8 cellular contexts compared by ENCODE assay signal in genomic region chr11:7673724-7674434, GRCh38. TPM values are rescaled to one million over a fixed set of nuclear protein-coding genes. Genes with fewer than 3 reads are reported as not detected.
DNase-seq lines count a peak whose midpoint lies in the region; ATAC-seq and TF ChIP-seq lines count a peak whose summit lies in the region.

No MANE protein-coding gene starts in this region.

- peaks cover 0 to 17% of the 10 kb centered on the region in 2 donors for H3K4me1 ChIP-seq in right atrium auricular region

- no peak overlapping the region for H3K4me3 Mint-ChIP-seq in activated CD8-positive, alpha-beta T cell treated with anti-CD3 and anti-CD28 coated beads, Interleukin-2, amount 10 ng/mL, durations not matched to agents 7 days and 5 days

- H3K4me3 ChIP-seq in BJ (ENCODE audit: low read depth, low read length) (peak overlapping the region; percentile 57), right atrium auricular region (peak overlapping the region; percentile 57 to 60)

- intact Hi-C loops in sciatic nerve (cut with DNase I), result no loop called here

- H3K27me3 ChIP-seq in BJ (ENCODE audit: control insufficient read depth, insufficient read depth, low read length) (no peaks in the 10 kb centered on the region), right atrium auricular region (no peaks in the 10 kb centered on the region)

- POLR2A ChIA-PET in BJ (lab: Charles Lee), result no interaction called here
- POLR2A ChIA-PET in activated CD8-positive, alpha-beta T cell treated with anti-CD3 and anti-CD28 coated beads, Interleukin-2, amount 10 ng/mL, durations not matched to agents 7 days and 5 days (lab: Charles Lee), result no interaction called here

- DNase-seq in BJ (ENCODE audit: low read depth) (no peak), right atrium auricular region (ENCODE audit: low spot score) (no peak), sciatic nerve (ENCODE audit: low spot score) (no peak), OCI-M2 (lab: John Stamatoyannopoulos, UW; ENCODE audit: unreplicated experiment) (no peak), cerebellar cortex (ENCODE audit: low spot score) (no peak), NCI-H187 treated with DMSO at 0.1 percent for 48 hours (lab: John Stamatoyannopoulos, UW) (no peak)
- DNase-seq in activated CD8-positive, alpha-beta T cell treated with anti-CD3 and anti-CD28 coated beads, Interleukin-2, amount 10 ng/mL, durations not matched to agents 7 days and 5 days, result no peak

- no peaks in the 10 kb centered on the region for H3K36me3 Mint-ChIP-seq in activated CD8-positive, alpha-beta T cell treated with anti-CD3 and anti-CD28 coated beads, Interleukin-2, amount 10 ng/mL, durations not matched to agents 7 days and 5 days (ENCODE audit: low read depth)

- H3K9me3 ChIP-seq in right atrium auricular region, result no peaks in the 10 kb centered on the region

- H3K27me3 Mint-ChIP-seq in activated CD8-positive, alpha-beta T cell treated with anti-CD3 and anti-CD28 coated beads, Interleukin-2, amount 10 ng/mL, durations not matched to agents 7 days and 5 days (ENCODE audit: low read depth), result peaks cover 40% of the 10 kb centered on the region

- no peak for TF ChIP-seq CTCF in BJ (IDR thresholded peaks at IDR 0.05; ENCODE audit: insufficient read depth, low read depth, low read length)
- no peak for TF ChIP-seq CTCF in right atrium auricular region (IDR thresholded peaks at IDR 0.05)

- H3K36me3 ChIP-seq in BJ (ENCODE audit: control insufficient read depth, insufficient read depth, low read length) (no peaks in the 10 kb centered on the region), right atrium auricular region (no peaks in the 10 kb centered on the region)

- peaks cover 5% of the 10 kb centered on the region for H3K4me1 Mint-ChIP-seq in activated CD8-positive, alpha-beta T cell treated with anti-CD3 and anti-CD28 coated beads, Interleukin-2, amount 10 ng/mL, durations not matched to agents 7 days and 5 days (ENCODE audit: low read depth)

- ATAC-seq in GM21723 (IDR thresholded peaks at IDR 0.05; ENCODE audit: unreplicated experiment), result peak; percentile 27
- peak; percentile 46 for ATAC-seq in activated CD8-positive, alpha-beta T cell treated with anti-CD3 and anti-CD28 coated beads, Interleukin-2, amount 10 ng/mL, durations not matched to agents 7 days and 5 days
- peak; percentile 70 for ATAC-seq in sciatic nerve

- peak overlapping the region; percentile 25 to 30 for H3K27ac ChIP-seq in right atrium auricular region

- CTCF ChIA-PET in BJ (lab: Yijun Ruan, JAX), result interaction anchor here (1.3 to 1.7 kb wide), 2 partner anchors 18 to 103 kb away, joined by 3 to 5 read pairs; no protein-coding TSS in a partner anchor
- CTCF ChIA-PET in activated CD8-positive, alpha-beta T cell treated with anti-CD3 and anti-CD28 coated beads, Interleukin-2, amount 10 ng/mL, durations not matched to agents 7 days and 5 days (lab: Charles Lee), result interaction anchor here (1.4 kb wide), 1 partner anchor 8 kb away, joined by 3 read pairs; no protein-coding TSS in a partner anchor

- no peak overlapping the region for H3K27ac Mint-ChIP-seq in activated CD8-positive, alpha-beta T cell treated with anti-CD3 and anti-CD28 coated beads, Interleukin-2, amount 10 ng/mL, durations not matched to agents 7 days and 5 days

- no peaks in the 10 kb centered on the region for H3K9me3 Mint-ChIP-seq in activated CD8-positive, alpha-beta T cell treated with anti-CD3 and anti-CD28 coated beads, Interleukin-2, amount 10 ng/mL, durations not matched to agents 7 days and 5 days (ENCODE audit: insufficient read depth)

RNA-seq across cellular contexts. Expression of gene CYB5R2, which starts 0.6 kb away (rescaled TPM):
- 48.9 and 49.6 TPM in 2 replicates for polyA plus RNA-seq in BJ (2011; rRNA removed)
- polyA minus RNA-seq in BJ (2011; rRNA and poly(A)+ RNA removed), result 21.1 and 27.4 TPM in 2 replicates
- under 1 TPM; 0.24 to 0.55 TPM for total RNA-seq in activated CD8-positive, alpha-beta T cell treated with anti-CD3 and anti-CD28 coated beads, Interleukin-2, amount 10 ng/mL, durations not matched to agents 7 days and 5 days
- total RNA-seq in right atrium auricular region (1 to 10 TPM; 1.5 to 4.0 TPM), sciatic nerve (96.4 TPM)

RNA-seq across cellular contexts. Expression of gene OVCH2, which starts 32.4 kb away (rescaled TPM):
- polyA plus RNA-seq in BJ (2011; rRNA removed), result 2.8 and 3.7 TPM in 2 replicates
- 4.4 and 7.5 TPM in 2 replicates for polyA minus RNA-seq in BJ (2011; rRNA and poly(A)+ RNA removed)
- not detected for total RNA-seq in activated CD8-positive, alpha-beta T cell treated with anti-CD3 and anti-CD28 coated beads, Interleukin-2, amount 10 ng/mL, durations not matched to agents 7 days and 5 days
- not detected for total RNA-seq in right atrium auricular region
- not detected for total RNA-seq in sciatic nerve

Comparison
In these comparisons a context has a peak if more than half of its experiments do, and no peak if none do; other contexts are left out.
1. RNA of gene CYB5R2, which starts 0.6 kb away (total RNA-seq): 96.4 TPM in sciatic nerve (single experiment); 1.5 to 4.0 TPM in right atrium auricular region and 0.24 to 0.55 TPM in activated CD8-positive, alpha-beta T cell treated with anti-CD3 and anti-CD28 coated beads, Interleukin-2, amount 10 ng/mL, durations not matched to agents 7 days and 5 days; every median in the first group is over 10 times any median in the second.
2. Peak in every context shown above with its lines, with median percentiles within 50 percentile points of each other: ATAC-seq.